Comparison of ENCODE assay signal across 30 cellular contexts in genomic region chr6:33984466-33985332, GRCh38.
DNase-seq lines count a peak whose midpoint lies in the region; ATAC-seq and TF ChIP-seq lines count a peak whose summit lies in the region.
"Had no signal": no experiment of that assay in that cellular context is flagged by ENCODE, and none has a peak within 500 bp of the region (broad histone marks: within the 10 kb centered on the region; RNA-seq: fewer than 3 reads in every experiment).

No MANE protein-coding gene starts in this region.

- H3K79me1 ChIP-seq in IMR-90 (ENCODE audit: low read depth in 1 of 2, low read length in 2 of 2) = no peaks in the 10 kb centered on the region

- H3K27me3 ChIP-seq in GM23338 (ENCODE audit: insufficient read depth) (no peaks in the 10 kb centered on the region), IMR-90 (ENCODE audit: control insufficient read depth, insufficient read depth, low read length) (peaks cover 37% of the 10 kb centered on the region; the same call in 1 of the 2 replicates), endodermal cell (ENCODE audit: control insufficient read depth, insufficient read depth, low read length, poor library complexity, severe bottlenecking) (no peaks in the 10 kb centered on the region)
- H3K27me3 ChIP-seq: ascending aorta, cardiac muscle cell, gastrocnemius medialis, right atrium auricular region had no signal

- no peak overlapping the region for H3K18ac ChIP-seq in IMR-90 (ENCODE audit: low read depth, low read length)

- TF ChIP-seq CTCF in GM23338 (conservative IDR thresholded peaks at IDR 0.05; ENCODE audit: low read depth in 2 of 2) = no peak
- no peak for TF ChIP-seq CTCF in IMR-90 (conservative IDR thresholded peaks at IDR 0.05; ENCODE audit: low read depth, low read length)
- TF ChIP-seq CTCF in endodermal cell (conservative IDR thresholded peaks at IDR 0.05) = no peak

- no peak overlapping the region for H2BK20ac ChIP-seq in IMR-90 (ENCODE audit: low read depth, low read length)

- H3K9me3 ChIP-seq in IMR-90 (ENCODE audit: control insufficient read depth, insufficient read depth, low read length) (no peaks in the 10 kb centered on the region), endodermal cell (ENCODE audit: control insufficient read depth, low read length) (peaks cover 9% of the 10 kb centered on the region)
- H3K9me3 ChIP-seq: ascending aorta, gastrocnemius medialis, left ventricle myocardium inferior, right atrium auricular region had no signal

- H3K79me2 ChIP-seq in GM23338 (replicated peaks; ENCODE audit: insufficient read depth) = no peaks in the 10 kb centered on the region
- H3K79me2 ChIP-seq: parathyroid adenoma had no signal

- peaks cover 23% of the 10 kb centered on the region for H3K27me3 Mint-ChIP-seq in GM23338 (ENCODE audit: insufficient read depth, low read depth, poor library complexity)
- peaks cover 36% of the 10 kb centered on the region for H3K27me3 Mint-ChIP-seq in endodermal cell (ENCODE audit: insufficient read depth)
- H3K27me3 Mint-ChIP-seq in T-cell = peaks cover 0 to 7% of the 10 kb centered on the region in 2 donors
- H3K27me3 Mint-ChIP-seq: activated naive CD8-positive, alpha-beta T cell had no signal

- H3K4me1 Mint-ChIP-seq in GM23338 = peaks cover 17% of the 10 kb centered on the region
- peaks cover 35% of the 10 kb centered on the region for H3K4me1 Mint-ChIP-seq in endodermal cell
- peaks cover 4 to 5% (median 4%) of the 10 kb centered on the region in 3 donors for H3K4me1 Mint-ChIP-seq in T-cell

- dilution Hi-C loops in IMR-90 (cut with HindIII; ENCODE audit: low sequenced_read_pairs, unreplicated experiment) = no loop called here

- H3K4me2 ChIP-seq in GM23338 = no peak overlapping the region
- H3K4me2 ChIP-seq in IMR-90 (ENCODE audit: low read depth, low read length) = no peak overlapping the region
- H3K4me2 ChIP-seq: PC-9 had no signal

- H3K9me3 Mint-ChIP-seq in GM23338 (peaks cover 9% of the 10 kb centered on the region), endodermal cell (peaks cover 8% of the 10 kb centered on the region), T-cell (no peaks in the 10 kb centered on the region)
- H3K9me3 Mint-ChIP-seq: activated CD4-positive, alpha-beta T cell treated with anti-CD3 and anti-CD28 coated beads, Interleukin-2, amount 10 ng/mL, durations not matched to agents 7 days and 5 days; T-helper 2 cell treated with Interferon-gamma antibody and Interleukin-4, amounts not matched to agents 5 μg/mL and 100 μg/mL, for 36 hours had no signal

- H3K27ac ChIP-seq in GM23338 (ENCODE audit: low read depth) = no peak overlapping the region
- no peak overlapping the region for H3K27ac ChIP-seq in IMR-90 (ENCODE audit: insufficient read depth, low read length)
- H3K27ac ChIP-seq in endodermal cell (ENCODE audit: low read depth, low read length) = no peak overlapping the region
- H3K27ac ChIP-seq: ascending aorta, cardiac muscle cell, gastrocnemius medialis, left ventricle myocardium inferior, parathyroid adenoma, PC-9, right atrium auricular region had no signal

- H2AK9ac ChIP-seq in IMR-90 (replicated peaks; ENCODE audit: low read depth, low read length, poor library complexity) = peak overlapping the region; percentile 13

- H3K36me3 Mint-ChIP-seq in GM23338 (ENCODE audit: low read depth) (0 out of 3 replicates have a peak, but pooled peaks cover 3% of the 10 kb centered on the region), endodermal cell (ENCODE audit: low read depth) (no peaks in the 10 kb centered on the region), T-cell (no peaks in the 10 kb centered on the region)
- H3K36me3 Mint-ChIP-seq: activated naive CD8-positive, alpha-beta T cell; CD14-positive monocyte; naive thymus-derived CD4-positive, alpha-beta T cell had no signal

- no peaks in the 10 kb centered on the region for H3K9me2 ChIP-seq in GM23338 (ENCODE audit: insufficient read depth)

- H4K20me1 ChIP-seq in GM23338 (replicated peaks; ENCODE audit: insufficient read depth) (no peaks in the 10 kb centered on the region), IMR-90 (ENCODE audit: insufficient read depth, low read length) (no peaks in the 10 kb centered on the region)

- TF ChIP-seq POLR2A in IMR-90 (IDR thresholded peaks at IDR 0.05; ENCODE audit: low read depth, low read length) = no peak

- H3K4me3 Mint-ChIP-seq in GM23338 = no peak overlapping the region
- H3K4me3 Mint-ChIP-seq in endodermal cell = no peak overlapping the region
- no peak overlapping the region for H3K4me3 Mint-ChIP-seq in T-cell
- H3K4me3 Mint-ChIP-seq: activated CD4-positive, alpha-beta T cell treated with anti-CD3 and anti-CD28 coated beads, Interleukin-2, amount 10 ng/mL, durations not matched to agents 7 days and 5 days; activated naive CD8-positive, alpha-beta T cell; CD14-positive monocyte; naive thymus-derived CD4-positive, alpha-beta T cell; T-helper 2 cell treated with Interferon-gamma antibody and Interleukin-4, amounts not matched to agents 5 μg/mL and 100 μg/mL, for 36 hours had no signal

- CTCF ChIA-PET in IMR-90 (lab: Yijun Ruan, JAX) = no interaction called here
- CTCF ChIA-PET in T-cell (lab: Charles Lee) = no interaction called here

- DNase-seq in GM23338 (ENCODE audit: low spot score) (no peak), IMR-90 (no peak), endodermal cell (peak; percentile 44), posterior vena cava (ENCODE audit: low spot score) (peak; percentile 64), HuH-7.5 (ENCODE audit: low spot score) (no peak), T-cell (no peak)
- DNase-seq: activated CD4-positive, alpha-beta T cell treated with anti-CD3 and anti-CD28 coated beads, Interleukin-2, amount 10 ng/mL, durations not matched to agents 7 days and 5 days; Calu3; dermis blood vessel endothelial cell; DND-41; gastrocnemius medialis; hippocampal formation; left ventricle myocardium inferior; midbrain; naive thymus-derived CD4-positive, alpha-beta T cell; NCI-H1048; NCI-H187; NCI-H2171 treated with DMSO at 0.1 percent for 48 hours; NCI-H510A treated with DMSO at 0.1 percent for 48 hours; PC-9; stimulated activated CD4-positive, alpha-beta T cell treated with anti-CD3 and anti-CD28 coated beads, Interleukin-2, amount 100 ng/mL, for 48 hours had no signal

- no peak overlapping the region for H3K56ac ChIP-seq in IMR-90 (ENCODE audit: extremely low read depth, insufficient read depth, low read length)

- H4K5ac ChIP-seq in IMR-90 (ENCODE audit: low read depth, low read length) = no peak overlapping the region

- H3K36me3 ChIP-seq in GM23338 (ENCODE audit: insufficient read depth) (no peaks in the 10 kb centered on the region), IMR-90 (ENCODE audit: control insufficient read depth, insufficient read depth, low read length) (no peaks in the 10 kb centered on the region), endodermal cell (ENCODE audit: control insufficient read depth, insufficient read depth, low read length) (no peaks in the 10 kb centered on the region)
- H3K36me3 ChIP-seq: ascending aorta, cardiac muscle cell, gastrocnemius medialis, left ventricle myocardium inferior, right atrium auricular region had no signal

- no peaks in the 10 kb centered on the region for H3K9me1 ChIP-seq in IMR-90 (ENCODE audit: insufficient read depth, low read length)

- no TSS peak for BruUV-seq in IMR-90 (replicated peaks; lab: Mats Ljungman, UMichigan)

- H3K9ac ChIP-seq in IMR-90 (ENCODE audit: low read depth, low read length) (no peak overlapping the region), endodermal cell (ENCODE audit: extremely low read depth, low read length, poor library complexity, severe bottlenecking) (no peak overlapping the region)
- H3K9ac ChIP-seq: parathyroid adenoma had no signal

- H3F3A ChIP-seq in GM23338 (replicated peaks; ENCODE audit: low read depth) = no peaks in the 10 kb centered on the region

- H2AFZ ChIP-seq in GM23338 (0 out of 2 replicates have a peak overlapping the region, but pooled peaks have one; percentile 5), IMR-90 (replicated peaks; ENCODE audit: low read length, poor library complexity) (peak overlapping the region; percentile 23)
- H2AFZ ChIP-seq: parathyroid adenoma, PC-9 had no signal

- no peak overlapping the region for H2AK5ac ChIP-seq in IMR-90 (ENCODE audit: low read depth, low read length)

- POLR2A ChIA-PET in IMR-90 (lab: Charles Lee; ENCODE audit: unreplicated experiment) = no interaction called here
- POLR2A ChIA-PET in T-cell (lab: Charles Lee) = no interaction called here

- H3K27ac Mint-ChIP-seq in GM23338 (no peak overlapping the region), endodermal cell (no peak overlapping the region), T-cell (peak overlapping the region in 1 of 2 donors; percentile 15)
- H3K27ac Mint-ChIP-seq: activated CD4-positive, alpha-beta T cell treated with anti-CD3 and anti-CD28 coated beads, Interleukin-2, amount 10 ng/mL, durations not matched to agents 7 days and 5 days; activated naive CD8-positive, alpha-beta T cell; CD14-positive monocyte; T-helper 2 cell treated with Interferon-gamma antibody and Interleukin-4, amounts not matched to agents 5 μg/mL and 100 μg/mL, for 36 hours had no signal

- peak; percentile 34; the same call in 2 of the 3 replicates for ATAC-seq in GM23338
- no peak for ATAC-seq in IMR-90 (ENCODE audit: low read depth)
- no peak for ATAC-seq in GM18907 (IDR thresholded peaks at IDR 0.05; ENCODE audit: unreplicated experiment)
- no peak for ATAC-seq in T-cell (replicated peaks in 1 of 4)
- ATAC-seq: gastrocnemius medialis; naive thymus-derived CD4-positive, alpha-beta T cell; Right ventricle myocardium inferior had no signal

- H4K91ac ChIP-seq in IMR-90 (ENCODE audit: insufficient read depth, low read depth, low read length) = no peak overlapping the region

- H2BK5ac ChIP-seq in IMR-90 (ENCODE audit: low read depth, low read length, poor library complexity, severe bottlenecking) = no peak overlapping the region

- TF ChIP-seq RAD21 in IMR-90 (IDR thresholded peaks at IDR 0.05; ENCODE audit: low read length) = no peak

- H3K4ac ChIP-seq in IMR-90 (ENCODE audit: low read depth, low read length) = no peak overlapping the region

- no peaks in the 10 kb centered on the region; the same call in 1 of the 2 replicates for H3K4me1 ChIP-seq in GM23338 (ENCODE audit: insufficient read depth)
- no peaks in the 10 kb centered on the region for H3K4me1 ChIP-seq in IMR-90 (ENCODE audit: control insufficient read depth, insufficient read depth, low read length)
- peaks cover 18% of the 10 kb centered on the region for H3K4me1 ChIP-seq in endodermal cell (ENCODE audit: control insufficient read depth, insufficient read depth, low read length)
- H3K4me1 ChIP-seq: ascending aorta, gastrocnemius medialis, left ventricle myocardium inferior, parathyroid adenoma, right atrium auricular region had no signal

- H3K14ac ChIP-seq in IMR-90 (replicated peaks; ENCODE audit: low read depth, low read length) = no peak overlapping the region

- no peak overlapping the region for H3K23ac ChIP-seq in IMR-90 (ENCODE audit: low read depth, low read length)

- H4K8ac ChIP-seq in IMR-90 (ENCODE audit: low read depth in 2 of 2, low read length in 2 of 2) = no peak overlapping the region

- WGBS in IMR-90 (ENCODE audit: extremely low coverage in 2 of 2, insufficient read length in 1 of 2), 2 experiments = 86% methylated on average over 12 of the region's 21 CpGs; no CpG with 5 or more reads in 1 of the 2 experiments
- 75 to 88% methylated on average over 10 to 21 of the region's 21 CpGs for WGBS in endodermal cell (ENCODE audit: insufficient coverage in 1 of 2, insufficient read length in 1 of 2), 2 experiments

- in situ Hi-C loops in IMR-90 (cut with MboI; ENCODE audit: low sequenced_read_pairs) = no loop called here

- H2BK120ac ChIP-seq in IMR-90 (ENCODE audit: low read depth, low read length) = no peak overlapping the region

- H3K4me3 ChIP-seq in GM23338 = no peak overlapping the region
- H3K4me3 ChIP-seq in IMR-90 (ENCODE audit: insufficient read depth, low read depth, low read length) = no peak overlapping the region
- H3K4me3 ChIP-seq in endodermal cell (ENCODE audit: low read length) = no peak overlapping the region
- H3K4me3 ChIP-seq: ascending aorta, cardiac muscle cell, gastrocnemius medialis, left ventricle myocardium inferior, PC-9, right atrium auricular region had no signal

- H2BK15ac ChIP-seq in IMR-90 (ENCODE audit: low read depth, low read length) = no peak overlapping the region

- intact Hi-C loops in IMR-90 (cut with micrococcal nuclease) (no loop called here), posterior vena cava (cut with DNase I) (no loop called here)

Comparison
In these comparisons a context has a peak if more than half of its experiments do, and no peak if none do; other contexts are left out.
1. DNase-seq: peak in endodermal cell (single experiment) and posterior vena cava (single experiment); none in GM23338 (single experiment), IMR-90 (single experiment), HuH-7.5 (single experiment) and T-cell (0 of 34).